In the genomic region with DNA sequence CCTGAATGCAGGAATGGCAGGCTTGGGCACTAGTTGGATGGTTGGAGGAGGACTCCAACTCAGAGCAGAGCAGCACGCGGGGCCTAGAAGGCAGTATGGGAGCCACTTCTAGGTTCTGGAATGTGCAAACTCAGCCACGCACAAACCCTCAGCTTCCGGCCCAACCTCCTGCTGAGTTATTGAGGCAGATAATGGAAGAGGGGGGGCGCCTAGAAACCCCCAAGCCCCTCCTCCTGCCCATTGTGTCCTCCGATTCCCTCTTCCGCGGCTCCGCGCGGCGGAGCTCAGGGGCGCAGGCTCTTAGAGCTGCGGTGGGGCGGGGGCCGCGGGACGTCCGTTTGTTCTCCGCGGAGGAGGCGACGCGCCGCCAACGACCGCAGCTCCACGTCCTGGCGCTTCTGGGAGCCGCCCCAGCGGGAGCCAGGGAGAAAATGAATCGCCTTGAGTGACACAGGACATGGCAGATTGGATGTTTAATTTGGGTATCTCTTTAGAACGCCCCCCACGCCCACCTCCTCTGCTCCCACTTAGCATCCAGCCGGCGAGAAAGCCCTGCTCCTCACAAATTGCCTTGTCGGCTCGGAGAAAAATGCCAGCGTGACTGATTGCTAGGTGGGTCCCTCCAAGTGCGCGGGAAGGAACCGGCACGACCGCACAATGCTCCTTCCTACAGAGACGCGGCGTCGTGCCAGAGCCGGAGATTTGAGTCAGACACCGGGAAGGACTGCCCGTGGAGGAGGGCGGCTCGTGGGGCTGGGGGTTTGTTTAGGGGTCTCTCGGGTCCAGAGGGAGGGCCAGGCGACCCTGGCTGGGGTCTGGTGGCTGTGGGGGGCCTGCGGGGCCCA, we compare ENCODE assay signal across 8 cellular contexts.
DNase-seq lines count a peak whose midpoint lies in the region; ATAC-seq lines count a peak whose summit lies in the region.

No MANE protein-coding gene starts in this region.

- DNase-seq in NCI-H1694 (lab: John Stamatoyannopoulos, UW) = peak; percentile 12
- DNase-seq in NCI-H1694 treated with DMSO at 0.1 percent for 48 hours (lab: John Stamatoyannopoulos, UW) = no peak
- peak; percentile 67 for DNase-seq in NCI-H2171 (lab: John Stamatoyannopoulos, UW)
- peak; percentile 10 for DNase-seq in activated naive CD8-positive, alpha-beta T cell treated with anti-CD3 and anti-CD28 coated beads, Interleukin-2, amount 50 U/mL, for 24 hours
- peak; percentile 49 for DNase-seq in left ventricle myocardium superior
- DNase-seq in trophoblast cell = no peak
- no peak for DNase-seq in NAMALWA (ENCODE audit: low spot score)

- peaks cover 9% of the 10 kb centered on the region for H3K79me1 ChIP-seq in trophoblast cell (ENCODE audit: low read length)

- no peak overlapping the region for H3K27ac Mint-ChIP-seq in activated naive CD8-positive, alpha-beta T cell treated with anti-CD3 and anti-CD28 coated beads, Interleukin-2, amount 50 U/mL, for 24 hours

- H4K12ac ChIP-seq in trophoblast cell (ENCODE audit: low read depth, low read length) = peak overlapping the region; percentile 69

- no peaks in the 10 kb centered on the region for H3K36me3 ChIP-seq in trophoblast cell (ENCODE audit: control insufficient read depth in 1 of 2, insufficient read depth in 2 of 2, low read length in 2 of 2)

- no peak overlapping the region for H3K23ac ChIP-seq in trophoblast cell (ENCODE audit: low read length)

- no peaks in the 10 kb centered on the region for H3K27me3 ChIP-seq in trophoblast cell (ENCODE audit: insufficient read depth, low read length)

- H3K27ac ChIP-seq in trophoblast cell (ENCODE audit: low read depth, low read length) = no peak overlapping the region

- peak overlapping the region; percentile 83 for H2BK120ac ChIP-seq in trophoblast cell (ENCODE audit: insufficient read depth, low read length, poor library complexity)

- H3K14ac ChIP-seq in trophoblast cell (ENCODE audit: low read length) = peak overlapping the region; percentile 91

- peak overlapping the region; percentile 79 for H4K91ac ChIP-seq in trophoblast cell (ENCODE audit: low read depth, low read length)

- peak overlapping the region; percentile 85 for H3K18ac ChIP-seq in trophoblast cell (ENCODE audit: low read length)

- no CpG with 5 or more reads among the region's 56 CpGs for WGBS in trophoblast cell (ENCODE audit: extremely low coverage, insufficient coverage, insufficient read length)

- no peaks in the 10 kb centered on the region for H3K9me3 Mint-ChIP-seq in activated naive CD8-positive, alpha-beta T cell treated with anti-CD3 and anti-CD28 coated beads, Interleukin-2, amount 50 U/mL, for 24 hours

- peak overlapping the region; percentile 10 for H3K4ac ChIP-seq in trophoblast cell (ENCODE audit: low read depth, low read length)

- peaks cover 4% of the 10 kb centered on the region for H3K9me3 ChIP-seq in trophoblast cell (ENCODE audit: insufficient read depth, low read depth, low read length)

- peak overlapping the region; percentile 70 for H2BK12ac ChIP-seq in trophoblast cell (ENCODE audit: low read length)

- H3K4me2 ChIP-seq in trophoblast cell (ENCODE audit: low read length) = peak overlapping the region; percentile 98

- peaks cover 62% of the 10 kb centered on the region for H3K27me3 Mint-ChIP-seq in activated naive CD8-positive, alpha-beta T cell treated with anti-CD3 and anti-CD28 coated beads, Interleukin-2, amount 50 U/mL, for 24 hours

- H2AFZ ChIP-seq in trophoblast cell (ENCODE audit: insufficient read depth, low read length, poor library complexity) = peak overlapping the region; percentile 85

- H3K4me1 Mint-ChIP-seq in activated naive CD8-positive, alpha-beta T cell treated with anti-CD3 and anti-CD28 coated beads, Interleukin-2, amount 50 U/mL, for 24 hours = peaks cover 8% of the 10 kb centered on the region

- H4K8ac ChIP-seq in trophoblast cell (ENCODE audit: low read depth, low read length) = peak overlapping the region; percentile 87

- no peaks in the 10 kb centered on the region for H3K36me3 Mint-ChIP-seq in activated naive CD8-positive, alpha-beta T cell treated with anti-CD3 and anti-CD28 coated beads, Interleukin-2, amount 50 U/mL, for 24 hours (ENCODE audit: low read depth)

- peaks cover 7% of the 10 kb centered on the region for H3K79me2 ChIP-seq in trophoblast cell (ENCODE audit: control insufficient read depth, insufficient read depth, low read length, poor library complexity)

- peak overlapping the region; percentile 63 for H3K4me3 ChIP-seq in trophoblast cell (ENCODE audit: low read depth, low read length)

- ATAC-seq in activated naive CD8-positive, alpha-beta T cell treated with anti-CD3 and anti-CD28 coated beads, Interleukin-2, amount 50 U/mL, for 24 hours = peak; percentile 23
- peak; percentile 57 for ATAC-seq in left ventricle myocardium superior
- ATAC-seq in HG03460 (IDR thresholded peaks at IDR 0.05; ENCODE audit: unreplicated experiment) = no peak

- H2AK5ac ChIP-seq in trophoblast cell (ENCODE audit: low read length) = no peak overlapping the region

- H3K4me1 ChIP-seq in trophoblast cell (ENCODE audit: control insufficient read depth in 1 of 2, insufficient read depth in 2 of 2, low read length in 2 of 2) = peaks cover 13 to 17% of the 10 kb centered on the region in 2 experiments

- intact Hi-C loops in left ventricle myocardium superior (cut with micrococcal nuclease) = no loop called here

- no peak overlapping the region for H2BK5ac ChIP-seq in trophoblast cell (ENCODE audit: low read depth, low read length, poor library complexity)

- peak overlapping the region; percentile 55 for H3K4me3 Mint-ChIP-seq in activated naive CD8-positive, alpha-beta T cell treated with anti-CD3 and anti-CD28 coated beads, Interleukin-2, amount 50 U/mL, for 24 hours

- peak overlapping the region; percentile 80 for H3K9ac ChIP-seq in trophoblast cell (ENCODE audit: low read length)

Comparison
In these comparisons a context has a peak if more than half of its experiments do, and no peak if none do; other contexts are left out.
1. DNase-seq: peak in NCI-H1694 (single experiment), NCI-H2171 (single experiment), activated naive CD8-positive, alpha-beta T cell treated with anti-CD3 and anti-CD28 coated beads, Interleukin-2, amount 50 U/mL, for 24 hours (single experiment) and left ventricle myocardium superior (single experiment); none in NCI-H1694 treated with DMSO at 0.1 percent for 48 hours (single experiment), trophoblast cell (0 of 2) and NAMALWA (single experiment).